ENCODE assay signal across 8 cellular contexts in genomic region chr7:122887198-122887597, GRCh38. TPM values are rescaled to one million over a fixed set of nuclear protein-coding genes. Genes with fewer than 3 reads are reported as not detected.
DNase-seq lines count a peak whose midpoint lies in the region; ATAC-seq and TF ChIP-seq lines count a peak whose summit lies in the region.

No MANE protein-coding gene starts in this region.

- H3K4me3 Mint-ChIP-seq in IgD-negative memory B cell (peak overlapping the region in 3 of 4 donors; percentile 44 to 84 (median 65)), WTC11 (peak overlapping the region; percentile 80)
- H3K4me3 Mint-ChIP-seq in naive thymus-derived CD4-positive, alpha-beta T cell = peak overlapping the region in 9 of 10 donors; percentile 6 to 68 (median 52)

- DNase-seq in DMS53 treated with DMSO at 0.1 percent for 48 hours (lab: John Stamatoyannopoulos, UW; ENCODE audit: unreplicated experiment) = peak; percentile 85
- DNase-seq in WTC11 (ENCODE audit: low spot score) = peak; percentile 46
- DNase-seq in foreskin melanocyte = peak; percentile 46
- DNase-seq in naive thymus-derived CD4-positive, alpha-beta T cell = no peak

- no peak for TF ChIP-seq CTCF in WTC11 (IDR thresholded peaks at IDR 0.05)

- intact Hi-C loops in naive thymus-derived CD4-positive, alpha-beta T cell (cut with micrococcal nuclease) = loop anchor here in 1 of 2 donors (5.0 kb wide), 1 partner anchor 1525 kb away; no protein-coding TSS in a partner anchor

- H3K27me3 Mint-ChIP-seq in IgD-negative memory B cell (peaks cover 25% of the 10 kb centered on the region), WTC11 (ENCODE audit: low read depth) (peaks cover 37% of the 10 kb centered on the region)
- peaks cover 56 to 68% (median 63%) of the 10 kb centered on the region in 5 donors for H3K27me3 Mint-ChIP-seq in naive thymus-derived CD4-positive, alpha-beta T cell

- no peaks in the 10 kb centered on the region for H3K27me3 ChIP-seq in naive thymus-derived CD4-positive, alpha-beta T cell (ENCODE audit: control insufficient read depth in 2 of 2, insufficient read depth in 2 of 2, low read length in 2 of 2)

- H3K9me3 Mint-ChIP-seq in IgD-negative memory B cell (peaks cover 0 to 3% (median 2%) of the 10 kb centered on the region in 3 donors), WTC11 (no peaks in the 10 kb centered on the region)
- H3K9me3 Mint-ChIP-seq in naive thymus-derived CD4-positive, alpha-beta T cell = peaks cover 0 to 11% (median 3%) of the 10 kb centered on the region in 11 donors

- no peaks in the 10 kb centered on the region for H3K36me3 ChIP-seq in naive thymus-derived CD4-positive, alpha-beta T cell (ENCODE audit: control insufficient read depth in 2 of 3, insufficient read depth in 3 of 3, low read length in 3 of 3)

- CTCF ChIA-PET in WTC11 (lab: Charles Lee) = interaction anchor here (0.7 to 2.8 kb wide), 5 partner anchors 16 to 267 kb away, joined by 3 to 41 read pairs (median 3); no protein-coding TSS in a partner anchor
- CTCF ChIA-PET in naive thymus-derived CD4-positive, alpha-beta T cell (lab: Charles Lee) = no interaction called here

- no peaks in the 10 kb centered on the region for H3K4me1 ChIP-seq in naive thymus-derived CD4-positive, alpha-beta T cell (ENCODE audit: control insufficient read depth in 2 of 2, insufficient read depth in 2 of 2, low read length in 2 of 2)

- peaks cover 7 to 9% (median 7%) of the 10 kb centered on the region in 3 donors for H3K4me1 Mint-ChIP-seq in IgD-negative memory B cell
- peaks cover 39% of the 10 kb centered on the region for H3K4me1 Mint-ChIP-seq in WTC11
- peaks cover 0 to 14% (median 10%) of the 10 kb centered on the region in 7 donors for H3K4me1 Mint-ChIP-seq in naive thymus-derived CD4-positive, alpha-beta T cell

- ATAC-seq in WTC11 = peak; percentile 48
- ATAC-seq in naive thymus-derived CD4-positive, alpha-beta T cell = no peak
- ATAC-seq in HG02970 (IDR thresholded peaks at IDR 0.05; ENCODE audit: low FRiP score, unreplicated experiment) = no peak
- no peak for ATAC-seq in GM21717 (IDR thresholded peaks at IDR 0.05; ENCODE audit: unreplicated experiment)
- no peak for ATAC-seq in HG02588 (IDR thresholded peaks at IDR 0.05; ENCODE audit: unreplicated experiment)

- H3K4me3 ChIP-seq in naive thymus-derived CD4-positive, alpha-beta T cell (ENCODE audit: low read length) = no peak overlapping the region

- POLR2A ChIA-PET in WTC11 (lab: Charles Lee) = interaction anchor here (0.7 to 1.4 kb wide), 2 partner anchors 27 to 190 kb away, joined by 3 to 4 read pairs; no protein-coding TSS in a partner anchor
- POLR2A ChIA-PET in naive thymus-derived CD4-positive, alpha-beta T cell (lab: Charles Lee) = no interaction called here

- no peak overlapping the region for H3K27ac ChIP-seq in naive thymus-derived CD4-positive, alpha-beta T cell (ENCODE audit: low read depth, low read length)

- peaks cover 2% of the 10 kb centered on the region for H3K36me3 Mint-ChIP-seq in IgD-negative memory B cell
- H3K36me3 Mint-ChIP-seq in WTC11 = no peaks in the 10 kb centered on the region
- peaks cover 0 to 7% (median 0%) of the 10 kb centered on the region in 5 donors for H3K36me3 Mint-ChIP-seq in naive thymus-derived CD4-positive, alpha-beta T cell

- H3K27ac Mint-ChIP-seq in IgD-negative memory B cell = no peak overlapping the region
- no peak overlapping the region for H3K27ac Mint-ChIP-seq in WTC11
- no peak overlapping the region for H3K27ac Mint-ChIP-seq in naive thymus-derived CD4-positive, alpha-beta T cell

- H3K9me3 ChIP-seq in naive thymus-derived CD4-positive, alpha-beta T cell (ENCODE audit: control insufficient read depth in 2 of 3, low read length in 3 of 3) = no peaks in the 10 kb centered on the region

TF ChIP-seq in WTC11, 78 proteins besides CTCF, POLR2A, EP300 and RAD21:
- TF ChIP-seq ZNF138 (CRISPR knock-in tag; conservative IDR thresholded peaks at IDR 0.05) (no peak), CREM (CRISPR knock-in tag; IDR thresholded peaks at IDR 0.05) (no peak), SOX15 (CRISPR knock-in tag; IDR thresholded peaks at IDR 0.05) (no peak), ERG (CRISPR knock-in tag; IDR thresholded peaks at IDR 0.05) (no peak), JAZF1 (CRISPR knock-in tag; IDR thresholded peaks at IDR 0.05) (no peak), HMGXB4 (CRISPR knock-in tag; IDR thresholded peaks at IDR 0.05) (no peak), GRHL2 (CRISPR knock-in tag; IDR thresholded peaks at IDR 0.05; ENCODE audit: insufficient replicate concordance, severe bottlenecking) (no peak), ZNF671 (CRISPR knock-in tag; IDR thresholded peaks at IDR 0.05) (no peak), ESRRA (CRISPR knock-in tag; IDR thresholded peaks at IDR 0.05; ENCODE audit: borderline replicate concordance) (no peak), NR2C2 (CRISPR knock-in tag; IDR thresholded peaks at IDR 0.05) (no peak), CBFB (CRISPR knock-in tag; IDR thresholded peaks at IDR 0.05; ENCODE audit: low read depth) (no peak), TP53 (CRISPR knock-in tag; IDR thresholded peaks at IDR 0.05) (no peak), USF2 (CRISPR knock-in tag; IDR thresholded peaks at IDR 0.05) (peak; percentile 59), USF1 (CRISPR knock-in tag; IDR thresholded peaks at IDR 0.05) (peak; percentile 47)
TF ChIP-seq in WTC11: peak in this region for 2.

RNA-seq across cellular contexts. Expression of gene CADPS2, which starts 0.9 kb away (rescaled TPM):
- not detected for polyA plus RNA-seq in IgD-negative memory B cell
- total RNA-seq in WTC11 (2021) = 10.2 to 12.2 TPM (median 11.5 TPM) in 3 replicates
- not detected for total RNA-seq in naive thymus-derived CD4-positive, alpha-beta T cell
- not detected for polyA plus RNA-seq in naive thymus-derived CD4-positive, alpha-beta T cell

Comparison
In these comparisons a context has a peak if more than half of its experiments do, and no peak if none do; other contexts are left out.
1. DNase-seq: peak in DMS53 treated with DMSO at 0.1 percent for 48 hours (single experiment), WTC11 (single experiment) and foreskin melanocyte (single experiment); none in naive thymus-derived CD4-positive, alpha-beta T cell (0 of 9).
2. RNA of gene CADPS2, which starts 0.9 kb away (total RNA-seq): 10.2 to 12.2 TPM in WTC11; not detected in naive thymus-derived CD4-positive, alpha-beta T cell; every median in the first group is over 10 times any median in the second.
3. Peak in every context shown above with its lines, with median percentiles within 50 percentile points of each other: H3K4me3 Mint-ChIP-seq.